19 cellular contexts compared by ENCODE assay signal in the genomic region with DNA sequence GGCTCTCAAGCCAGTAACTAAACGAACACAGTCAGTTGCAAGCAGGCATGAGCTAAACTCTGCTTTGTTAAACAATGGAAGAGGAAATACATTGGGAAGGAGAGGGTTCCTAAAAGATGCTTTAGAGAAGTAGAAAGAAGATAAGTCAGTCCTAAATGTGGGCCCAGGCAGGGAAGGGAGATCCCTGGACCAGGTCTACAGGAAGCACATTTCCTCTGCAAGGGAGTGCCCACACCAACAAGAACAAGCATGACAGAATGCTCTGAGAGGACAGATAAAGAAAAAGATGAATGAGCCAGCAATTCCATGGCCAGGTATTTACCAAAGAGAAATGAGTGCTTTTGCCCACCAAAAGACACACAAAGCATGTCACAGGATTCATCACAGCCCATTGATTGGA.
DNase-seq lines count a peak whose midpoint lies in the region; ATAC-seq and TF ChIP-seq lines count a peak whose summit lies in the region.
"Had no signal": no experiment of that assay in that cellular context is flagged by ENCODE, and none has a peak within 500 bp of the region (broad histone marks: within the 10 kb centered on the region; RNA-seq: fewer than 3 reads in every experiment).

No MANE protein-coding gene starts in this region.

- H3K27ac ChIP-seq in GM23338 (ENCODE audit: low read depth) (peak overlapping the region; percentile 53), esophagus (ENCODE audit: low read depth in 2 of 2, low read length in 1 of 2) (peak overlapping the region; percentile 22 to 66), neuronal stem cell (replicated peaks; ENCODE audit: low read length) (no peak overlapping the region)
- H3K27ac ChIP-seq: colonic mucosa, SK-N-MC, thyroid gland had no signal

- no peaks in the 10 kb centered on the region for H3K79me1 ChIP-seq in neuronal stem cell (ENCODE audit: low read depth, low read length)

- no peak overlapping the region for H2BK120ac ChIP-seq in neuronal stem cell (ENCODE audit: low read depth, low read length)

- H3K4me3 Mint-ChIP-seq in GM23338, result no peak overlapping the region
- H3K4me3 Mint-ChIP-seq in activated naive CD8-positive, alpha-beta T cell treated with anti-CD3 and anti-CD28 coated beads for 36 hours, result no peak overlapping the region
- no peak overlapping the region for H3K4me3 Mint-ChIP-seq in HFFc6
- H3K4me3 Mint-ChIP-seq: T-helper 2 cell treated with Interferon-gamma antibody and Interleukin-4, amounts not matched to agents 5 μg/mL and 100 μg/mL, for 36 hours had no signal

- peak; percentile 18 for DNase-seq in GDM1 (lab: John Stamatoyannopoulos, UW)
- DNase-seq in GM23338 (ENCODE audit: low spot score), result no peak
- DNase-seq in neuronal stem cell (ENCODE audit: low spot score), result no peak
- DNase-seq in activated naive CD8-positive, alpha-beta T cell treated with anti-CD3 and anti-CD28 coated beads for 36 hours, result no peak
- no peak for DNase-seq in HFFc6
- no peak for DNase-seq in globus pallidus (ENCODE audit: low spot score)
- DNase-seq: activated CD4-positive, CD25-positive, alpha-beta regulatory T cell treated with anti-CD3 and anti-CD28 coated beads, Interleukin-2, amount 50 U/mL, for 72 hours; AML-193; colonic mucosa; foreskin fibroblast; GOT3; NCI-H1417 treated with DMSO at 0.1 percent for 48 hours; NK-92 treated with Interleukin-12 subunit alpha and Interleukin-12 subunit beta, amount 100 ng/mL, for 24 hours; right cardiac atrium; thyroid gland had no signal

- H2AFZ ChIP-seq in GM23338 (no peak overlapping the region), neuronal stem cell (ENCODE audit: low read length) (peak overlapping the region; percentile 57)

- H3K9me3 ChIP-seq in esophagus (ENCODE audit: control insufficient read depth in 2 of 2, insufficient read depth in 1 of 2, low read depth in 1 of 2, low read length in 1 of 2) (no peaks in the 10 kb centered on the region), neuronal stem cell (replicated peaks in 1 of 2; ENCODE audit: control insufficient read depth in 2 of 2, insufficient read depth in 1 of 2, low read depth in 1 of 2, low read length in 2 of 2) (peaks cover 0 to 8% of the 10 kb centered on the region in 2 donors)
- H3K9me3 ChIP-seq: colonic mucosa, thyroid gland had no signal

- H3K9ac ChIP-seq in neuronal stem cell (ENCODE audit: low read depth, low read length, poor library complexity), result no peak overlapping the region

- H3K79me2 ChIP-seq in GM23338 (replicated peaks; ENCODE audit: insufficient read depth), result peaks cover 63% of the 10 kb centered on the region

- H3K4me2 ChIP-seq in GM23338, result peak overlapping the region; percentile 47; the same call in 1 of the 2 replicates
- no peak overlapping the region for H3K4me2 ChIP-seq in neuronal stem cell (ENCODE audit: insufficient read depth, low read length, poor library complexity, severe bottlenecking)

- H3K9me2 ChIP-seq in GM23338 (ENCODE audit: insufficient read depth), result no peaks in the 10 kb centered on the region; the same call in 1 of the 2 replicates

- TF ChIP-seq CTCF in GM23338 (conservative IDR thresholded peaks at IDR 0.05; ENCODE audit: low read depth in 2 of 2) (no peak), HFFc6 (IDR thresholded peaks at IDR 0.05) (no peak)

- H3K14ac ChIP-seq in neuronal stem cell (ENCODE audit: low read length), result no peak overlapping the region

- no peak overlapping the region for H2BK12ac ChIP-seq in neuronal stem cell (ENCODE audit: low read length)

- no peak overlapping the region for H3K4ac ChIP-seq in neuronal stem cell (ENCODE audit: low read length)

- H3F3A ChIP-seq in GM23338 (replicated peaks; ENCODE audit: low read depth), result no peaks in the 10 kb centered on the region

- no peak overlapping the region for H2BK15ac ChIP-seq in neuronal stem cell (ENCODE audit: low read length)

- no peak for ATAC-seq in GM23338
- ATAC-seq: activated naive CD4-positive, alpha-beta T cell treated with anti-CD3 and anti-CD28 coated beads, Interleukin-2, amount 50 U/mL, for 72 hours had no signal

- H3K27me3 ChIP-seq in GM23338 (ENCODE audit: insufficient read depth) (no peaks in the 10 kb centered on the region), esophagus (ENCODE audit: control insufficient read depth in 1 of 2, insufficient read depth in 2 of 2, low read length in 2 of 2) (no peaks in the 10 kb centered on the region), neuronal stem cell (ENCODE audit: control insufficient read depth in 3 of 3, insufficient read depth in 3 of 3, low read depth in 1 of 3, low read length in 3 of 3) (no peaks in the 10 kb centered on the region)
- H3K27me3 ChIP-seq: colonic mucosa, thyroid gland had no signal

- no peak overlapping the region for H2BK5ac ChIP-seq in neuronal stem cell (ENCODE audit: low read length)

- H3K23ac ChIP-seq in neuronal stem cell (ENCODE audit: low read depth, low read length, poor library complexity), result no peak overlapping the region

- peaks cover 5% of the 10 kb centered on the region; the same call in 2 of the 3 replicates for H3K9me3 Mint-ChIP-seq in GM23338
- H3K9me3 Mint-ChIP-seq in activated naive CD8-positive, alpha-beta T cell treated with anti-CD3 and anti-CD28 coated beads for 36 hours, result peaks cover 13% of the 10 kb centered on the region
- H3K9me3 Mint-ChIP-seq in HFFc6, result no peaks in the 10 kb centered on the region; the same call in 1 of the 2 replicates

- H3K27me3 Mint-ChIP-seq in GM23338 (ENCODE audit: insufficient read depth, low read depth, poor library complexity) (peaks cover 2% of the 10 kb centered on the region), HFFc6 (ENCODE audit: insufficient read depth) (no peaks in the 10 kb centered on the region)
- H3K27me3 Mint-ChIP-seq in activated naive CD8-positive, alpha-beta T cell treated with anti-CD3 and anti-CD28 coated beads for 36 hours, result no peaks in the 10 kb centered on the region

- H3K4me1 ChIP-seq in GM23338 (ENCODE audit: insufficient read depth), result peaks cover 33% of the 10 kb centered on the region
- H3K4me1 ChIP-seq in esophagus (ENCODE audit: control insufficient read depth in 2 of 2, insufficient read depth in 2 of 2, low read length in 1 of 2), result peaks cover 0 to 2% of the 10 kb centered on the region in 2 donors
- peaks cover 0 to 12% of the 10 kb centered on the region in 2 donors for H3K4me1 ChIP-seq in neuronal stem cell (ENCODE audit: control insufficient read depth in 2 of 2, insufficient read depth in 1 of 2, low read depth in 1 of 2, low read length in 2 of 2)
- H3K4me1 ChIP-seq: colonic mucosa, thyroid gland had no signal

- H3K36me3 ChIP-seq in GM23338 (ENCODE audit: insufficient read depth) (no peaks in the 10 kb centered on the region; the same call in 1 of the 2 replicates), esophagus (ENCODE audit: control insufficient read depth in 2 of 2, insufficient read depth in 2 of 2, low read length in 1 of 2) (no peaks in the 10 kb centered on the region), neuronal stem cell (replicated peaks in 1 of 2; ENCODE audit: control insufficient read depth in 2 of 2, insufficient read depth in 2 of 2, low read length in 2 of 2) (no peaks in the 10 kb centered on the region)
- H3K36me3 ChIP-seq: colonic mucosa, thyroid gland had no signal

- 32 to 35% methylated on average over 1 of the region's 1 CpG for WGBS in esophagus, 2 donors
- WGBS in neuronal stem cell (ENCODE audit: extremely low coverage in 2 of 2, insufficient read length in 2 of 2, insufficient replicate concordance in 1 of 2), 2 donors, result no CpG with 5 or more reads among the region's 1 CpG

- no peak overlapping the region for H4K91ac ChIP-seq in neuronal stem cell (ENCODE audit: low read depth, low read length, poor library complexity)

- H3K4me1 Mint-ChIP-seq in GM23338 (peaks cover 27% of the 10 kb centered on the region), HFFc6 (ENCODE audit: low read depth) (peaks cover 49% of the 10 kb centered on the region)
- H3K4me1 Mint-ChIP-seq in activated naive CD8-positive, alpha-beta T cell treated with anti-CD3 and anti-CD28 coated beads for 36 hours, result peaks cover 36% of the 10 kb centered on the region

- H2AK5ac ChIP-seq in neuronal stem cell (ENCODE audit: low read depth, low read length), result no peak overlapping the region

- H3K36me3 Mint-ChIP-seq in GM23338 (ENCODE audit: low read depth) (peaks cover 24% of the 10 kb centered on the region), HFFc6 (ENCODE audit: low read depth) (peaks cover 14% of the 10 kb centered on the region)
- H3K36me3 Mint-ChIP-seq in activated naive CD8-positive, alpha-beta T cell treated with anti-CD3 and anti-CD28 coated beads for 36 hours, result peaks cover 50% of the 10 kb centered on the region

- H3K27ac Mint-ChIP-seq in GM23338 (peak overlapping the region; percentile 74), HFFc6 (no peak overlapping the region)
- H3K27ac Mint-ChIP-seq in activated naive CD8-positive, alpha-beta T cell treated with anti-CD3 and anti-CD28 coated beads for 36 hours, result no peak overlapping the region
- H3K27ac Mint-ChIP-seq: T-helper 2 cell treated with Interferon-gamma antibody and Interleukin-4, amounts not matched to agents 5 μg/mL and 100 μg/mL, for 36 hours had no signal

- no peak overlapping the region for H3K18ac ChIP-seq in neuronal stem cell (ENCODE audit: low read length)

- no peaks in the 10 kb centered on the region for H4K20me1 ChIP-seq in GM23338 (replicated peaks; ENCODE audit: insufficient read depth)

- H3K4me3 ChIP-seq in GM23338, result no peak overlapping the region
- no peak overlapping the region for H3K4me3 ChIP-seq in esophagus (ENCODE audit: low read depth in 1 of 2, low read length in 2 of 2)
- H3K4me3 ChIP-seq in neuronal stem cell (ENCODE audit: low read length in 2 of 2), result no peak overlapping the region
- H3K4me3 ChIP-seq: colonic mucosa, SK-N-MC, thyroid gland had no signal

- no peak overlapping the region for H4K8ac ChIP-seq in neuronal stem cell (ENCODE audit: low read depth, low read length)

TF ChIP-seq in GM23338, 12 proteins besides CTCF, POLR2A, EP300 and RAD21 (continues in another document):
- TF ChIP-seq, protein P1, sequence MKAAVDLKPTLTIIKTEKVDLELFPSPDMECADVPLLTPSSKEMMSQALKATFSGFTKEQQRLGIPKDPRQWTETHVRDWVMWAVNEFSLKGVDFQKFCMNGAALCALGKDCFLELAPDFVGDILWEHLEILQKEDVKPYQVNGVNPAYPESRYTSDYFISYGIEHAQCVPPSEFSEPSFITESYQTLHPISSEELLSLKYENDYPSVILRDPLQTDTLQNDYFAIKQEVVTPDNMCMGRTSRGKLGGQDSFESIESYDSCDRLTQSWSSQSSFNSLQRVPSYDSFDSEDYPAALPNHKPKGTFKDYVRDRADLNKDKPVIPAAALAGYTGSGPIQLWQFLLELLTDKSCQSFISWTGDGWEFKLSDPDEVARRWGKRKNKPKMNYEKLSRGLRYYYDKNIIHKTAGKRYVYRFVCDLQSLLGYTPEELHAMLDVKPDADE (IDR thresholded peaks at IDR 0.05), result no peak
- no peak for TF ChIP-seq EZH2phosphoT487 (IDR thresholded peaks at IDR 0.05; ENCODE audit: unreplicated experiment)
- TF ChIP-seq ZNF114 (CRISPR knock-in tag; IDR thresholded peaks at IDR 0.05), result no peak
- TF ChIP-seq NANOG (IDR thresholded peaks at IDR 0.05; ENCODE audit: borderline replicate concordance), result no peak
